In the genomic region with DNA sequence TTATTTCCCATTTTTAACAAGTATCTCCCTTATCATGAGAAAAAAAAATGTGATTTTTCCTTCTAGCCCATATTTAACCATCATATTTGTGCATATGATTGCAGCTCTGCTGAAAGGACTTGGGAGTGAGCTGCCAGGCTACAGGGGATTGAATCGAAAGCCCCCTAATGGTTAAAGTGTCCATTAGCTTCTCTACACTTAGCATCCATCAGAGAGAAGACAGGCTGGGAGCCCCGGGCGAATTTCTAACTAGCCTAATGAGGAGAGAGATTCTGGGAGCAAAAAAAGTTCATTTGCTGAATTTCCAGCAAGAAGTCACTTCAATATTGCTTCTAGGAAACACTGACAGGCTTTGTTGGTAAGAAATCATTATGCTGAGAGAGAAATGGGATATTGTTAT, we compare ENCODE assay signal across 23 cellular contexts.
"Had no signal": no experiment of that assay in that cellular context is flagged by ENCODE, and none has a peak within 500 bp of the region (broad histone marks: within the 10 kb centered on the region; RNA-seq: fewer than 3 reads in every experiment).

No MANE protein-coding gene starts in this region.

- H3K9me3 ChIP-seq: left ventricle myocardium inferior, lower lobe of right lung, neutrophil, psoas muscle, spleen, stomach, thoracic aorta, transverse colon had no signal

- H3K36me3 Mint-ChIP-seq: immature natural killer cell, naive B cell had no signal

- H3K27me3 Mint-ChIP-seq: dendritic cell treated with granulocyte-macrophage colony-stimulating factor and Interleukin-4, amounts not matched to agents 40 ng/mL and 50 ng/mL, for 4 days; naive B cell had no signal

- H3K4me1 Mint-ChIP-seq: immature natural killer cell, naive B cell, nephron had no signal

- H3K27ac ChIP-seq: foreskin keratinocyte, left ventricle myocardium inferior, lower lobe of right lung, neutrophil, psoas muscle, spleen, stomach, thoracic aorta, transverse colon had no signal

- H3K27me3 ChIP-seq: foreskin keratinocyte, neutrophil, spleen, stomach, transverse colon had no signal

- H3K4me3 ChIP-seq: left ventricle myocardium inferior, lower lobe of right lung, psoas muscle, spleen, stomach, thoracic aorta, transverse colon had no signal

- H3K36me3 ChIP-seq: left ventricle myocardium inferior, lower lobe of right lung, neutrophil, spleen, stomach, thoracic aorta, transverse colon had no signal

- H3K27ac Mint-ChIP-seq: dendritic cell treated with granulocyte-macrophage colony-stimulating factor and Interleukin-4, amounts not matched to agents 40 ng/mL and 50 ng/mL, for 4 days; immature natural killer cell; naive B cell; nephron had no signal

- DNase-seq: cerebellar nuclear complex; erythroblast; foreskin keratinocyte; head of caudate nucleus; hippocampal formation; immature natural killer cell; left ventricle myocardium inferior; lower lobe of right lung; mesenchymal stem cell; naive B cell; psoas muscle; spleen; stimulated activated CD4-positive, alpha-beta T cell treated with anti-CD3 and anti-CD28 coated beads, Interleukin-2, amount 100 ng/mL, for 24 hours; stimulated activated CD4-positive, alpha-beta T cell treated with anti-CD3 and anti-CD28 coated beads, Interleukin-4, amount 100 ng/mL, for 4 hours; stimulated activated naive CD4-positive, alpha-beta T cell; stomach; substantia nigra; transverse colon had no signal

- ATAC-seq: foreskin keratinocyte, lower lobe of right lung, psoas muscle, sciatic nerve had no signal

- H3K4me1 ChIP-seq: foreskin keratinocyte, left ventricle myocardium inferior, lower lobe of right lung, psoas muscle, spleen, stomach, transverse colon had no signal

- H3K9me3 Mint-ChIP-seq: nephron had no signal

- H3K4me3 Mint-ChIP-seq: dendritic cell treated with granulocyte-macrophage colony-stimulating factor and Interleukin-4, amounts not matched to agents 40 ng/mL and 50 ng/mL, for 4 days; immature natural killer cell; naive B cell; nephron had no signal
